ENCODE assay signal across 8 cellular contexts in the genomic region with DNA sequence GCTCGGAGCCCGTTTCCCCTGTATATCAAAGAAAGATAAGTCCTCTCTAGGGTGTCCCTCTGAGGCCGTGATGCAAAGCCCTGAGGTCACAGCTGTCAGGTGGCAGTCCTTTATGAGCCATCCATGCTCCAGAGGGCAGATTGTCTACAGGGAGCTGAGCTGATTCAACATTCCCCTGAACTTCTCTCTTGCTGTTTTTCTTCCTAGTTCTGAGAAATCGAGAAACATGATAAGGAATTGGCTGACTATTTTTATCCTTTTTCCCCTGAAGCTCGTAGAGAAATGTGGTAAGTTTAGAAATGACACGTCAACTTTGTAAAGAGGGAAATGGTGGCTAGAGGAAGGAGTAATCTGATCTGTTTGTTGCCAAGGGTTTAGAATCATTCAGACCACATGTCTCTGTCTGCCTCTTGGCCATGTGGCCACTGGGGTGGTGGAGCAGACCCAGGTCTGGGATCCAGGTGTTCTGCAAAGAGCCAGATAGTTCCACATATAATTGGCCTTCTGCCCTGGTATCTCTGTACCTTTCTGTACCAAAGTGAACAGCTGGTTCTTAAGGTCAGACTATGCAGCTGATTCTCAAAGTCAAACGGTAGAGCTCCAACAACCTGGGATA. TPM values are rescaled to one million over a fixed set of nuclear protein-coding genes. Genes with fewer than 3 reads are reported as not detected.
A peak's percentile ranks its signal among the peaks of the same experiment; 100 is the strongest.
DNase-seq lines count a peak whose midpoint lies in the region; ATAC-seq and TF ChIP-seq lines count a peak whose summit lies in the region.

No MANE protein-coding gene starts in this region.

- POLR2A ChIA-PET in HEK293 (lab: Yijun Ruan, JAX): interaction anchor here (0.9 kb wide), 1 partner anchor 20 kb away, joined by 5 read pairs; no protein-coding TSS in a partner anchor
- POLR2A ChIA-PET in activated CD8-positive, alpha-beta T cell treated with anti-CD3 and anti-CD28 coated beads, Interleukin-2, amount 10 ng/mL, durations not matched to agents 7 days and 5 days (lab: Charles Lee): no interaction called here

- peaks cover 2% of the 10 kb centered on the region for H3K4me1 ChIP-seq in HEK293 (ENCODE audit: control insufficient read depth, insufficient read depth, low read length)

- peaks cover 3% of the 10 kb centered on the region for H3K36me3 Mint-ChIP-seq in activated CD8-positive, alpha-beta T cell treated with anti-CD3 and anti-CD28 coated beads, Interleukin-2, amount 10 ng/mL, durations not matched to agents 7 days and 5 days (ENCODE audit: low read depth)

- H3K27me3 Mint-ChIP-seq in activated CD8-positive, alpha-beta T cell treated with anti-CD3 and anti-CD28 coated beads, Interleukin-2, amount 10 ng/mL, durations not matched to agents 7 days and 5 days (ENCODE audit: low read depth): no peaks in the 10 kb centered on the region

- no peak for ATAC-seq in activated CD8-positive, alpha-beta T cell treated with anti-CD3 and anti-CD28 coated beads, Interleukin-2, amount 10 ng/mL, durations not matched to agents 7 days and 5 days
- ATAC-seq in GM19397 (IDR thresholded peaks at IDR 0.05; ENCODE audit: unreplicated experiment): no peak

- CTCF ChIA-PET in HEK293 (lab: Yijun Ruan, JAX): interaction anchor here (0.6 kb wide), 2 partner anchors 18 to 1096 kb away, joined by 3 read pairs; no protein-coding TSS in a partner anchor
- CTCF ChIA-PET in activated CD8-positive, alpha-beta T cell treated with anti-CD3 and anti-CD28 coated beads, Interleukin-2, amount 10 ng/mL, durations not matched to agents 7 days and 5 days (lab: Charles Lee): interaction anchor here (0.7 to 1.2 kb wide), 5 partner anchors 9 to 813 kb away, joined by 3 to 7 read pairs (median 3); no protein-coding TSS in a partner anchor

- H3K9me3 Mint-ChIP-seq in activated CD8-positive, alpha-beta T cell treated with anti-CD3 and anti-CD28 coated beads, Interleukin-2, amount 10 ng/mL, durations not matched to agents 7 days and 5 days (ENCODE audit: insufficient read depth): no peaks in the 10 kb centered on the region

- H3K4me3 ChIP-seq in AG09309 (ENCODE audit: control insufficient read depth, low read depth, low read length) (no peak overlapping the region), HEK293 (ENCODE audit: low read depth, low read length) (no peak overlapping the region)

- H3K36me3 ChIP-seq in HEK293 (ENCODE audit: control insufficient read depth in 2 of 2, insufficient read depth in 1 of 2, low read length in 2 of 2): peaks cover 4 to 28% of the 10 kb centered on the region in 2 experiments; a peak in 2 of 3 replicates

- no peak for TF ChIP-seq CTCF in AG09309 (IDR thresholded peaks at IDR 0.05; ENCODE audit: control insufficient read depth, insufficient read depth, low read depth, low read length, missing control alignments)
- no peak for TF ChIP-seq CTCF in HEK293 (tag by site-specific recombination; IDR thresholded peaks at IDR 0.05)

- H3K4me1 Mint-ChIP-seq in activated CD8-positive, alpha-beta T cell treated with anti-CD3 and anti-CD28 coated beads, Interleukin-2, amount 10 ng/mL, durations not matched to agents 7 days and 5 days (ENCODE audit: low read depth): peaks cover 39% of the 10 kb centered on the region

- no peak overlapping the region for H3K27ac ChIP-seq in HEK293 (ENCODE audit: extremely low read depth, low read depth, low read length)

- H3K9me3 ChIP-seq in HEK293 (ENCODE audit: control insufficient read depth, insufficient read depth, low read depth, low read length): no peaks in the 10 kb centered on the region

- peak overlapping the region; percentile 85 for H3K27ac Mint-ChIP-seq in activated CD8-positive, alpha-beta T cell treated with anti-CD3 and anti-CD28 coated beads, Interleukin-2, amount 10 ng/mL, durations not matched to agents 7 days and 5 days

- DNase-seq in AG09309 (ENCODE audit: low read depth) (peak; percentile 45), medulla oblongata (ENCODE audit: extremely low spot score) (peak; percentile 60), middle frontal gyrus (ENCODE audit: extremely low spot score, low spot score) (no peak), NCI-H226 (no peak), foreskin melanocyte (no peak)
- peak; percentile 43 for DNase-seq in activated CD8-positive, alpha-beta T cell treated with anti-CD3 and anti-CD28 coated beads, Interleukin-2, amount 10 ng/mL, durations not matched to agents 7 days and 5 days

- H3K4me3 Mint-ChIP-seq in activated CD8-positive, alpha-beta T cell treated with anti-CD3 and anti-CD28 coated beads, Interleukin-2, amount 10 ng/mL, durations not matched to agents 7 days and 5 days: peak overlapping the region; percentile 47

TF ChIP-seq in HEK293, 187 proteins besides CTCF, POLR2A, EP300 and RAD21:
- TF ChIP-seq ZNF629 (tag by site-specific recombination; IDR thresholded peaks at IDR 0.05) (0 out of 2 replicates have a peak, but pooled peaks have one; percentile 25), ZNF335 (tag by site-specific recombination; conservative IDR thresholded peaks at IDR 0.05) (0 out of 2 replicates have a peak, but pooled peaks have one; percentile 9), ZBTB17 (tag by site-specific recombination; IDR thresholded peaks at IDR 0.05) (peak; percentile 48), ZNF350 (tag by site-specific recombination; IDR thresholded peaks at IDR 0.05) (no peak)

RNA-seq across cellular contexts. Expression of gene CTNS, which starts 3.5 kb away (rescaled TPM):
- total RNA-seq in activated CD8-positive, alpha-beta T cell treated with anti-CD3 and anti-CD28 coated beads, Interleukin-2, amount 10 ng/mL, durations not matched to agents 7 days and 5 days: 1 to 10 TPM; 7.7 to 9.7 TPM

RNA-seq across cellular contexts. Expression of gene SHPK, which starts 4.0 kb away (rescaled TPM):
- total RNA-seq in activated CD8-positive, alpha-beta T cell treated with anti-CD3 and anti-CD28 coated beads, Interleukin-2, amount 10 ng/mL, durations not matched to agents 7 days and 5 days: 10 to 100 TPM; 12.0 to 12.5 TPM

RNA-seq across cellular contexts. Expression of gene TAX1BP3, which starts 28.3 kb away (rescaled TPM):
- 10 to 100 TPM; 16.1 to 18.0 TPM for total RNA-seq in activated CD8-positive, alpha-beta T cell treated with anti-CD3 and anti-CD28 coated beads, Interleukin-2, amount 10 ng/mL, durations not matched to agents 7 days and 5 days

RNA-seq across cellular contexts. Expression of gene EMC6, which starts 28.5 kb away (rescaled TPM):
- total RNA-seq in activated CD8-positive, alpha-beta T cell treated with anti-CD3 and anti-CD28 coated beads, Interleukin-2, amount 10 ng/mL, durations not matched to agents 7 days and 5 days: 10 to 100 TPM; 39.7 to 43.1 TPM

RNA-seq across cellular contexts. Expression of gene TRPV1, which starts 30.9 kb away (rescaled TPM):
- total RNA-seq in activated CD8-positive, alpha-beta T cell treated with anti-CD3 and anti-CD28 coated beads, Interleukin-2, amount 10 ng/mL, durations not matched to agents 7 days and 5 days: 1 to 10 TPM; 4.2 to 4.3 TPM

Comparison
In these comparisons a context has a peak if more than half of its experiments do, and no peak if none do; other contexts are left out.
1. DNase-seq: peak in AG09309 (single experiment), activated CD8-positive, alpha-beta T cell treated with anti-CD3 and anti-CD28 coated beads, Interleukin-2, amount 10 ng/mL, durations not matched to agents 7 days and 5 days (single experiment) and medulla oblongata (single experiment); none in middle frontal gyrus (single experiment), NCI-H226 (single experiment) and foreskin melanocyte (single experiment).